9 cellular contexts compared by ENCODE assay signal in the genomic region with DNA sequence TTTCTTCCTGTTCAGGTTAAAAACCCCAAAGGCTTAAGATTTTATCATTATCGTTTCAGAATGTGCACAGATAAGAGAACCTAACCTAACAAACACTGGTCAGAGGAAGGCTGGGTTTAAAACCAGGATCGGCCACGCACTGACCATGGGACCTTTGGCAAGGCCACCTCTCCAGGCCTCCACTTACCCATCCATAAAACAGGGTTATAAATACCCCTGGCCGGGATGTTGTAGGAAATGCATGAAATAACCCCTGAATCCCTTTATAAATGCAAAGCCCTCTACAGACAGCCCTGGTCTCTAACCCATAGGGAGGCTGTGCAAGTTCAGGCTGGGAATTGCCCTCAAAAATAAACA. TPM values are rescaled to one million over a fixed set of nuclear protein-coding genes. Genes with fewer than 3 reads are reported as not detected.
DNase-seq lines count a peak whose midpoint lies in the region; ATAC-seq and TF ChIP-seq lines count a peak whose summit lies in the region.
"Had no signal": no experiment of that assay in that cellular context is flagged by ENCODE, and none has a peak within 500 bp of the region (broad histone marks: within the 10 kb centered on the region; RNA-seq: fewer than 3 reads in every experiment).

No MANE protein-coding gene starts in this region.

- peak overlapping the region; percentile 37 for H3K4me3 Mint-ChIP-seq in activated naive CD4-positive, alpha-beta T cell treated with anti-CD3 and anti-CD28 coated beads, Interleukin-2, amount 10 ng/mL, durations not matched to agents 7 days and 5 days

- no peak for TF ChIP-seq CTCF in upper lobe of left lung (IDR thresholded peaks at IDR 0.05)
- no peak for TF ChIP-seq CTCF in GM20000 (IDR thresholded peaks at IDR 0.05; ENCODE audit: extremely low read depth, missing control alignments)

- no peak for TF ChIP-seq EP300 in upper lobe of left lung (IDR thresholded peaks at IDR 0.05)

- peaks cover 0 to 3% of the 10 kb centered on the region in 2 donors for H3K36me3 ChIP-seq in mucosa of rectum (ENCODE audit: control insufficient read depth in 2 of 2, insufficient read depth in 2 of 2, low read length in 2 of 2)
- H3K36me3 ChIP-seq in upper lobe of left lung: peaks cover 0 to 22% (median 7%) of the 10 kb centered on the region in 4 donors

- H3K27me3 Mint-ChIP-seq in activated naive CD4-positive, alpha-beta T cell treated with anti-CD3 and anti-CD28 coated beads, Interleukin-2, amount 10 ng/mL, durations not matched to agents 7 days and 5 days: peaks cover 18% of the 10 kb centered on the region

- TF ChIP-seq POLR2A in upper lobe of left lung (IDR thresholded peaks at IDR 0.05): no peak

- CTCF ChIA-PET in activated naive CD4-positive, alpha-beta T cell treated with anti-CD3 and anti-CD28 coated beads, Interleukin-2, amount 10 ng/mL, durations not matched to agents 7 days and 5 days (lab: Charles Lee): interaction anchor here (0.8 to 2.0 kb wide), 5 partner anchors 11 to 46 kb away, joined by 3 to 11 read pairs (median 3); no protein-coding TSS in a partner anchor

- peaks cover 29% of the 10 kb centered on the region for H3K4me1 Mint-ChIP-seq in activated naive CD4-positive, alpha-beta T cell treated with anti-CD3 and anti-CD28 coated beads, Interleukin-2, amount 10 ng/mL, durations not matched to agents 7 days and 5 days

- ATAC-seq in upper lobe of left lung (ENCODE audit: low FRiP score in 2 of 2) (no peak), HG02884 (IDR thresholded peaks at IDR 0.05; ENCODE audit: unreplicated experiment) (no peak)

- no peak for DNase-seq in activated naive CD4-positive, alpha-beta T cell treated with anti-CD3 and anti-CD28 coated beads, Interleukin-2, amount 10 ng/mL, durations not matched to agents 7 days and 5 days
- DNase-seq in activated naive CD4-positive, alpha-beta T cell treated with Interleukin-2 at 50 U/mL for 16 hours: no peak
- DNase-seq in upper lobe of left lung (no peak), NCI-H510A treated with DMSO at 0.1 percent for 48 hours (lab: John Stamatoyannopoulos, UW) (no peak), GM20000 (ENCODE audit: low spot score) (no peak)
- DNase-seq: activated T-cell treated with anti-CD3 and anti-CD28 coated beads for 4 hours had no signal

- H3K9ac ChIP-seq in mucosa of rectum (ENCODE audit: low read depth in 1 of 2, low read length in 2 of 2): peak overlapping the region; percentile 64 to 78

- WGBS in upper lobe of left lung, 2 donors: 18% methylated on average over 4 of the region's 4 CpGs

- no peaks in the 10 kb centered on the region for H3K36me3 Mint-ChIP-seq in activated naive CD4-positive, alpha-beta T cell treated with anti-CD3 and anti-CD28 coated beads, Interleukin-2, amount 10 ng/mL, durations not matched to agents 7 days and 5 days

- H3K27ac Mint-ChIP-seq in activated naive CD4-positive, alpha-beta T cell treated with anti-CD3 and anti-CD28 coated beads, Interleukin-2, amount 10 ng/mL, durations not matched to agents 7 days and 5 days: no peak overlapping the region

- H3K9me3 Mint-ChIP-seq in activated naive CD4-positive, alpha-beta T cell treated with anti-CD3 and anti-CD28 coated beads, Interleukin-2, amount 10 ng/mL, durations not matched to agents 7 days and 5 days: no peaks in the 10 kb centered on the region

- H3K4me3 ChIP-seq in mucosa of rectum (ENCODE audit: low read length in 2 of 2) (peak overlapping the region; percentile 67 to 68), upper lobe of left lung (peak overlapping the region; percentile 51 to 75 (median 72))

- peak overlapping the region; percentile 98 for H3K27ac ChIP-seq in cingulate gyrus (ENCODE audit: low read depth, low read length)
- H3K27ac ChIP-seq in mucosa of rectum (ENCODE audit: low read depth in 2 of 2, low read length in 2 of 2): peak overlapping the region; percentile 77 to 85
- H3K27ac ChIP-seq in upper lobe of left lung: peak overlapping the region; percentile 80 to 92 (median 88)

- H3K27me3 ChIP-seq in mucosa of rectum (ENCODE audit: control insufficient read depth in 2 of 2, insufficient read depth in 2 of 2, low read length in 2 of 2) (no peaks in the 10 kb centered on the region), upper lobe of left lung (no peaks in the 10 kb centered on the region)

- H3K4me1 ChIP-seq in mucosa of rectum (ENCODE audit: control insufficient read depth in 2 of 2, insufficient read depth in 2 of 2, low read length in 2 of 2) (peaks cover 36 to 61% of the 10 kb centered on the region in 2 donors), upper lobe of left lung (peaks cover 71 to 90% (median 82%) of the 10 kb centered on the region in 4 donors)

- H3K9me3 ChIP-seq in mucosa of rectum (ENCODE audit: control insufficient read depth in 2 of 2, low read length in 2 of 2) (no peaks in the 10 kb centered on the region), upper lobe of left lung (no peaks in the 10 kb centered on the region)

RNA-seq across cellular contexts. Expression of a gene that starts 0.4 kb away (rescaled TPM):
- total RNA-seq in upper lobe of left lung: 100 to 1,000 TPM in 3 of 6 donors, 10 to 100 TPM in 3; 42.0 to 405 (median 95.6) TPM

RNA-seq across cellular contexts. Expression of a gene that starts 18.6 kb away (rescaled TPM):
- 100 to 1,000 TPM in 1 of 6 donors, 10 to 100 TPM in 5; 23.4 to 194 (median 48.0) TPM for total RNA-seq in upper lobe of left lung

RNA-seq across cellular contexts. Expression of a gene that starts 22.5 kb away (rescaled TPM):
- total RNA-seq in upper lobe of left lung: 10 to 100 TPM in 4 of 6 donors, 1 to 10 TPM in 2; 8.4 to 26.9 (median 18.4) TPM
